ENCODE assay signal across 12 cellular contexts in the genomic region with DNA sequence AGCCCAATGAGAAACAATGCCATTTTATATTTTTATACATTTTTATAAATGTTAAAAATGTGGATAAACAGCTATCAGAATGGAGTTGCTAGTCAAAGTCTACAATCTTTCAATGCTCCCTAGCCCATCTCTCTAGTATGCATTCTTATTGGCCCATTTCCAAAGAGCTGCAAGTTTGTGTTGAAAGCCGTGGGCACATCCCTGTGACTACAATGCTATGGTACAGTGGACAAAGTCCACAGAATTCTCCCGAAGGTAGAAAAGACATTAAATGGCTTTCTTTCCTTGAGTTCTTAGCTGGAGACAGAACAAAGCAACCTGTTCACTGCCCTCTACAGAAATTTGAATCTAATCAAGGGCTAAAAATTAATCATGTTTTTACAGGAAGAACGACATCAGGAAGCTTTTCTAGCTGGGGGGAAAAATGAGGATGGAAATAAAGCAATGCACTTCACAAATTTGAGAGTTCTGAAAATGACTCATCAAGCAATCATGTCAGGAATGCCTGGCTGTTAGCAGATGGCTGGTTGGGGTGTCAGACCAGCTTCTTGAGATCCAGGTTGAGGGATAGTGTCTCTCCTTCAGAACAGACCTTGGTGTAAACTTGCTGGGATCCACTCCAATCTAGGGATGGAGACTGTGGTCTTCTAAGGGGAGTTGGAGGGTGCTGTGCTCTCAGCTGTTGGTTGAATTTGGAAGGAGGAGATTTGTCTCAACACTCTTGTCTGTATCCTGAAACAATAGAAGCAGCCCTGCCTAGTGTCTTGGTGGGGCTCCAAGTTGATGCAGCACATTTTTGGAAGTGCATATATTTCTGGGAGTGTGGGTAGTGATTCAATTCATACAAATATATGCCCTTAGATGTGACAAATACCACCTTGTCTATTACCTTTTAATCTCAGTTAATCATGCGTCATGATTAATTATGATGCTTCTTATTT.
A peak's percentile ranks its signal among the peaks of the same experiment; 100 is the strongest.
DNase-seq lines count a peak whose midpoint lies in the region; ATAC-seq and TF ChIP-seq lines count a peak whose summit lies in the region.
"Had no signal": no experiment of that assay in that cellular context is flagged by ENCODE, and none has a peak within 500 bp of the region (broad histone marks: within the 10 kb centered on the region; RNA-seq: fewer than 3 reads in every experiment).

No MANE protein-coding gene starts in this region.

- no peak overlapping the region for H3K27ac Mint-ChIP-seq in neural progenitor cell
- H3K27ac Mint-ChIP-seq in T-cell: no peak overlapping the region
- H3K27ac Mint-ChIP-seq: memory B cell had no signal

- H3K4me1 ChIP-seq in GM23248 (ENCODE audit: insufficient read depth) (peaks cover 55% of the 10 kb centered on the region), SJCRH30 (0 out of 2 replicates have a peak, but pooled peaks cover 7% of the 10 kb centered on the region), neural progenitor cell (no peaks in the 10 kb centered on the region)

- H2AFZ ChIP-seq in GM23248 (peak overlapping the region; percentile 82), neural progenitor cell (replicated peaks) (peak overlapping the region; percentile 63)

- no peaks in the 10 kb centered on the region for H3K27me3 ChIP-seq in GM23248 (replicated peaks; ENCODE audit: insufficient read depth)
- no peaks in the 10 kb centered on the region for H3K27me3 ChIP-seq in SJCRH30
- no peaks in the 10 kb centered on the region for H3K27me3 ChIP-seq in neural progenitor cell
- H3K27me3 ChIP-seq: ascending aorta had no signal

- no peaks in the 10 kb centered on the region for H3K36me3 Mint-ChIP-seq in neural progenitor cell
- no peaks in the 10 kb centered on the region for H3K36me3 Mint-ChIP-seq in T-cell
- H3K36me3 Mint-ChIP-seq: memory B cell had no signal

- no peak overlapping the region for H3K4me3 Mint-ChIP-seq in neural progenitor cell
- H3K4me3 Mint-ChIP-seq in T-cell: no peak overlapping the region
- H3K4me3 Mint-ChIP-seq: memory B cell had no signal

- no peak for ATAC-seq in GM21381 (IDR thresholded peaks at IDR 0.05; ENCODE audit: unreplicated experiment)
- ATAC-seq in T-cell (replicated peaks in 1 of 4): no peak
- no peak for ATAC-seq in GM18505 (IDR thresholded peaks at IDR 0.05; ENCODE audit: unreplicated experiment)

- CTCF ChIA-PET in T-cell (lab: Charles Lee): no interaction called here

- 37 to 42% methylated on average over 4 of the region's 4 CpGs for WGBS in GM23248 (ENCODE audit: low coverage in 1 of 2, low lambda C conversion rate in 2 of 2, missing lambda C conversion rate in 2 of 2), 2 experiments

- H3F3A ChIP-seq in GM23248 (ENCODE audit: insufficient read depth) (peaks cover 32% of the 10 kb centered on the region), neural progenitor cell (ENCODE audit: low read depth) (no peaks in the 10 kb centered on the region)

- H3K4me2 ChIP-seq in GM23248 (ENCODE audit: unreplicated experiment) (peak overlapping the region; percentile 83), neural progenitor cell (no peak overlapping the region)

- H4K20me1 ChIP-seq in GM23248 (ENCODE audit: insufficient read depth) (no peaks in the 10 kb centered on the region), neural progenitor cell (ENCODE audit: low read depth) (no peaks in the 10 kb centered on the region)

- H3K4me3 ChIP-seq in GM23248: peak overlapping the region; percentile 47
- H3K4me3 ChIP-seq in SJCRH30: no peak overlapping the region
- no peak overlapping the region for H3K4me3 ChIP-seq in fibroblast of mammary gland (ENCODE audit: control insufficient read depth, low read depth, low read length)
- H3K4me3 ChIP-seq in neural progenitor cell: no peak overlapping the region
- H3K4me3 ChIP-seq: ascending aorta had no signal

- H3K9me3 Mint-ChIP-seq in neural progenitor cell (no peaks in the 10 kb centered on the region), T-cell (no peaks in the 10 kb centered on the region)
- H3K9me3 Mint-ChIP-seq: memory B cell had no signal

- H3K9me2 ChIP-seq in GM23248 (ENCODE audit: insufficient read depth): no peaks in the 10 kb centered on the region

- peaks cover 10% of the 10 kb centered on the region for H3K4me1 Mint-ChIP-seq in neural progenitor cell
- no peaks in the 10 kb centered on the region for H3K4me1 Mint-ChIP-seq in T-cell
- H3K4me1 Mint-ChIP-seq: memory B cell had no signal

- in situ Hi-C loops in GM23248 (cut with MboI): no loop called here

- TF ChIP-seq POLR2A in GM18505 (IDR thresholded peaks at IDR 0.05; ENCODE audit: borderline replicate concordance, extremely low read depth, insufficient read depth, insufficient read length): no peak

- DNase-seq in GM23248 (peak; percentile 75), SJCRH30 (peak; percentile 24 to 25), fibroblast of mammary gland (ENCODE audit: low read depth) (peak; percentile 44), neural progenitor cell (ENCODE audit: low spot score) (no peak), HPDE6-E6E7 (ENCODE audit: extremely low spot score) (no peak), T-cell (no peak)
- DNase-seq: activated CD4-positive, CD25-positive, alpha-beta regulatory T cell treated with anti-CD3 and anti-CD28 coated beads, Interleukin-2, amount 50 U/mL, for 72 hours; GF-D8 had no signal

- H3K36me3 ChIP-seq in GM23248 (ENCODE audit: low read depth): no peaks in the 10 kb centered on the region
- H3K36me3 ChIP-seq in SJCRH30: no peaks in the 10 kb centered on the region
- no peaks in the 10 kb centered on the region for H3K36me3 ChIP-seq in neural progenitor cell
- H3K36me3 ChIP-seq: ascending aorta had no signal

- H3K9me3 ChIP-seq in GM23248 (ENCODE audit: low read depth) (no peaks in the 10 kb centered on the region), SJCRH30 (replicated peaks) (no peaks in the 10 kb centered on the region), neural progenitor cell (ENCODE audit: low read depth) (no peaks in the 10 kb centered on the region)
- H3K9me3 ChIP-seq: ascending aorta had no signal

- H3K9ac ChIP-seq in GM23248 (no peak overlapping the region), neural progenitor cell (no peak overlapping the region)

- POLR2A ChIA-PET in T-cell (lab: Charles Lee): no interaction called here

- H3K27me3 Mint-ChIP-seq in neural progenitor cell (ENCODE audit: insufficient read depth, low read depth) (no peaks in the 10 kb centered on the region), T-cell (no peaks in the 10 kb centered on the region)

- no peak for TF ChIP-seq CTCF in fibroblast of mammary gland (conservative IDR thresholded peaks at IDR 0.05; ENCODE audit: control insufficient read depth, insufficient read depth, low read depth, low read length)
- TF ChIP-seq CTCF in neural progenitor cell (IDR thresholded peaks at IDR 0.05): no peak

- H3K79me2 ChIP-seq in GM23248 (ENCODE audit: insufficient read depth) (no peaks in the 10 kb centered on the region), neural progenitor cell (ENCODE audit: low read depth) (no peaks in the 10 kb centered on the region)

- peak overlapping the region; percentile 39 for H3K27ac ChIP-seq in GM23248
- H3K27ac ChIP-seq in SJCRH30: peak overlapping the region; percentile 55
- H3K27ac ChIP-seq in neural progenitor cell: no peak overlapping the region
- H3K27ac ChIP-seq: ascending aorta had no signal

Comparison
In these comparisons a context has a peak if more than half of its experiments do, and no peak if none do; other contexts are left out.
1. DNase-seq: peak in GM23248 (single experiment), SJCRH30 (2 of 2) and fibroblast of mammary gland (single experiment); none in neural progenitor cell (single experiment), HPDE6-E6E7 (single experiment) and T-cell (0 of 34).